ENCODE assay signal across 10 cellular contexts in the genomic region with DNA sequence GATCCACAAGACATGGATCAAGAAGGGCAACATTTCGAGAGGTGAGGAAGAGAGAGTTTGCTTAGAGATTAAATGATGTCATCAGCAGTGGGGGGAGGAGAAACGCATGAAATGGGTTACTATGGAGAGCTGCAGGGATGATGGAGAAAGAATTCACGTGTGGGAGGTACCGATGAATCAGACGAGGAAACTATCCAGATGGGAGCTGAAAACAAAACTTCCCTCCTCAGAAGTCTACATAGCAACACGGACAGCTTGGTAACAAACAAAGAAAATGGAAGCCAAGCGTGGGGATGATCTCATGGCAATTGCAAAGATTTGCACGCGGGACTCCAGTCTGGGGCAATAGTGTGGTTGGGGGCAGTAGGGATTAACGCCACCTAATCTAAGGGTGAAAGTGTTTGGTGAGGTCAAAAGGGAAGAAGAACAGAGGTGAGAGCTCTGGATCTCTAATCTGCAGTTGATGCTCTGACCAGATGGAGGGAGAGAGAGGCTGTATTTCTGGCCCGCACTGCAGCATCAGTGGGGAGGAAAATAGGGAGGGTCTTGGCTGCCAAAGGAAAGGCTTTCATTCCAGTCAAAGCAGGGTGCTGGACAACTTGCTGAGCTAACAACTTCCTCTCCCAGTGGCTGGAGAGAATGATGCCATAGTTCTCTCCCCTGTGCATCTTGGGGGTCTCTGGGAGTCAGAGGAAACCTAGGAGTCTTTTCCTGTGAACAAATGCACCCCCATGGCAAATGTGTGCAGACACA. TPM values are rescaled to one million over a fixed set of nuclear protein-coding genes. Genes with fewer than 3 reads are reported as not detected.
DNase-seq lines count a peak whose midpoint lies in the region; ATAC-seq and TF ChIP-seq lines count a peak whose summit lies in the region.
"Had no signal": no experiment of that assay in that cellular context is flagged by ENCODE, and none has a peak within 500 bp of the region (broad histone marks: within the 10 kb centered on the region; RNA-seq: fewer than 3 reads in every experiment).

No MANE protein-coding gene starts in this region.

- H3K9ac ChIP-seq in IMR-90 (ENCODE audit: low read depth, low read length): no peak overlapping the region
- H3K9ac ChIP-seq: BLaER1 treated with 17β-estradiol and CSF1 and Interleukin-3, amounts not matched to agents 10 nM and 100 nM had no signal

- peak overlapping the region; percentile 68 for H3K4ac ChIP-seq in IMR-90 (ENCODE audit: low read depth, low read length)

- peaks cover 67% of the 10 kb centered on the region for H3K4me1 Mint-ChIP-seq in dendritic cell treated with granulocyte-macrophage colony-stimulating factor and Interleukin-4, amounts not matched to agents 40 ng/mL and 50 ng/mL, for 4 days (ENCODE audit: low read depth)
- peaks cover 5% of the 10 kb centered on the region for H3K4me1 Mint-ChIP-seq in mesothelial cell of epicardium

- H3K23ac ChIP-seq in IMR-90 (ENCODE audit: low read depth, low read length): no peak overlapping the region

- H3K79me2 ChIP-seq in ACC112 (ENCODE audit: control insufficient read depth, insufficient read depth, low read length, unreplicated experiment): no peaks in the 10 kb centered on the region

- H3K4me1 ChIP-seq in ACC112 (ENCODE audit: control insufficient read depth, insufficient read depth, low read length, unreplicated experiment) (peaks cover 22% of the 10 kb centered on the region), IMR-90 (ENCODE audit: control insufficient read depth, insufficient read depth, low read length) (peaks cover 17% of the 10 kb centered on the region)
- H3K4me1 ChIP-seq: BLaER1 treated with 17β-estradiol and CSF1 and Interleukin-3, amounts not matched to agents 10 nM and 100 nM had no signal

- H2BK5ac ChIP-seq in IMR-90 (ENCODE audit: low read depth, low read length, poor library complexity, severe bottlenecking): peak overlapping the region; percentile 9

- no TSS peak for BruUV-seq in IMR-90 (replicated peaks; lab: Mats Ljungman, UMichigan)

- no peak for TF ChIP-seq POLR2A in IMR-90 (IDR thresholded peaks at IDR 0.05; ENCODE audit: low read depth, low read length)

- H3K4me2 ChIP-seq in IMR-90 (ENCODE audit: low read depth, low read length): peak overlapping the region; percentile 37; the same call in 1 of the 2 replicates

- H3K4me3 ChIP-seq in ACC112 (ENCODE audit: low read depth, low read length): peak overlapping the region; percentile 54; the same call in 1 of the 2 replicates
- no peak overlapping the region for H3K4me3 ChIP-seq in IMR-90 (ENCODE audit: insufficient read depth, low read depth, low read length)
- H3K4me3 ChIP-seq: BLaER1 treated with 17β-estradiol and CSF1 and Interleukin-3, amounts not matched to agents 10 nM and 100 nM had no signal

- H2AK5ac ChIP-seq in IMR-90 (ENCODE audit: low read depth, low read length): peak overlapping the region; percentile 46; the same call in 1 of the 2 replicates

- H2BK20ac ChIP-seq in IMR-90 (ENCODE audit: low read depth, low read length): peak overlapping the region; percentile 58

- POLR2A ChIA-PET in IMR-90 (lab: Charles Lee; ENCODE audit: unreplicated experiment): interaction anchor here (0.5 kb wide), 1 partner anchor 155 kb away, joined by 4 read pairs; no protein-coding TSS in a partner anchor

- H2BK15ac ChIP-seq in IMR-90 (ENCODE audit: low read depth, low read length): 0 out of 3 replicates have a peak overlapping the region, but pooled peaks have one; percentile 59

- H3K36me3 Mint-ChIP-seq in dendritic cell treated with granulocyte-macrophage colony-stimulating factor and Interleukin-4, amounts not matched to agents 40 ng/mL and 50 ng/mL, for 4 days (ENCODE audit: low read depth): peaks cover 31% of the 10 kb centered on the region
- no peaks in the 10 kb centered on the region for H3K36me3 Mint-ChIP-seq in mesothelial cell of epicardium

- peaks cover 13% of the 10 kb centered on the region; the same call in 1 of the 2 replicates for H3K9me1 ChIP-seq in IMR-90 (ENCODE audit: insufficient read depth, low read length)

- TF ChIP-seq RAD21 in IMR-90 (IDR thresholded peaks at IDR 0.05; ENCODE audit: low read length): no peak

- 60% methylated on average over 4 of the region's 11 CpGs; no CpG with 5 or more reads in 1 of the 2 experiments for WGBS in IMR-90 (ENCODE audit: extremely low coverage in 2 of 2, insufficient read length in 1 of 2), 2 experiments

- H2AK9ac ChIP-seq in IMR-90 (replicated peaks; ENCODE audit: low read depth, low read length, poor library complexity): peak overlapping the region; percentile 42

- no peaks in the 10 kb centered on the region for H4K20me1 ChIP-seq in IMR-90 (ENCODE audit: insufficient read depth, low read length)

- H3K9me3 ChIP-seq in IMR-90 (ENCODE audit: control insufficient read depth, insufficient read depth, low read length): no peaks in the 10 kb centered on the region
- H3K9me3 ChIP-seq: BLaER1 treated with 17β-estradiol and CSF1 and Interleukin-3, amounts not matched to agents 10 nM and 100 nM had no signal

- H3K27me3 ChIP-seq in ACC112 (ENCODE audit: insufficient read depth, low read length) (no peaks in the 10 kb centered on the region), IMR-90 (ENCODE audit: control insufficient read depth, insufficient read depth, low read length) (no peaks in the 10 kb centered on the region)

- peak overlapping the region; percentile 81 for H2BK120ac ChIP-seq in IMR-90 (ENCODE audit: low read depth, low read length)

- CTCF ChIA-PET in IMR-90 (lab: Yijun Ruan, JAX): no interaction called here

- H4K5ac ChIP-seq in IMR-90 (ENCODE audit: low read depth, low read length): no peak overlapping the region

- H3K79me1 ChIP-seq in IMR-90 (ENCODE audit: low read depth in 1 of 2, low read length in 2 of 2): no peaks in the 10 kb centered on the region

- H3K27ac ChIP-seq in ACC112 (ENCODE audit: low read depth, low read length) (peak overlapping the region; percentile 68), IMR-90 (ENCODE audit: insufficient read depth, low read length) (no peak overlapping the region; the same call in 1 of the 2 replicates)
- H3K27ac ChIP-seq: BLaER1 treated with 17β-estradiol and CSF1 and Interleukin-3, amounts not matched to agents 10 nM and 100 nM had no signal

- peak overlapping the region in 1 of 2 experiments; percentile 61; a peak in 2 of 4 replicates for H4K8ac ChIP-seq in IMR-90 (ENCODE audit: low read depth in 2 of 2, low read length in 2 of 2)

- H3K14ac ChIP-seq in IMR-90 (replicated peaks; ENCODE audit: low read depth, low read length): peak overlapping the region; percentile 88

- H3K36me3 ChIP-seq in ACC112 (ENCODE audit: insufficient read depth, low read length) (no peaks in the 10 kb centered on the region), IMR-90 (ENCODE audit: control insufficient read depth, insufficient read depth, low read length) (no peaks in the 10 kb centered on the region)
- H3K36me3 ChIP-seq: BLaER1 treated with 17β-estradiol and CSF1 and Interleukin-3, amounts not matched to agents 10 nM and 100 nM had no signal

- intact Hi-C loops in IMR-90 (cut with micrococcal nuclease): loop anchor here (2.0 kb wide), 1 partner anchor 20 kb away; no protein-coding TSS in a partner anchor
- intact Hi-C loops in dendritic cell treated with granulocyte-macrophage colony-stimulating factor and Interleukin-4, amounts not matched to agents 40 ng/mL and 50 ng/mL, for 4 days (cut with micrococcal nuclease): no loop called here

- ATAC-seq in IMR-90 (ENCODE audit: low read depth): peak; percentile 71
- ATAC-seq in HG03442 (IDR thresholded peaks at IDR 0.05; ENCODE audit: unreplicated experiment): no peak
- ATAC-seq in HG03520 (IDR thresholded peaks at IDR 0.05; ENCODE audit: unreplicated experiment): no peak

- H3K27me3 Mint-ChIP-seq in dendritic cell treated with granulocyte-macrophage colony-stimulating factor and Interleukin-4, amounts not matched to agents 40 ng/mL and 50 ng/mL, for 4 days: peaks cover 24% of the 10 kb centered on the region
- H3K27me3 Mint-ChIP-seq in mesothelial cell of epicardium (ENCODE audit: low read depth): peaks cover 22% of the 10 kb centered on the region

- no peaks in the 10 kb centered on the region for H3K9me3 Mint-ChIP-seq in dendritic cell treated with granulocyte-macrophage colony-stimulating factor and Interleukin-4, amounts not matched to agents 40 ng/mL and 50 ng/mL, for 4 days
- H3K9me3 Mint-ChIP-seq in mesothelial cell of epicardium: no peaks in the 10 kb centered on the region

- H3K56ac ChIP-seq in IMR-90 (ENCODE audit: extremely low read depth, insufficient read depth, low read length): no peak overlapping the region

- no peak overlapping the region for H3K4me3 Mint-ChIP-seq in dendritic cell treated with granulocyte-macrophage colony-stimulating factor and Interleukin-4, amounts not matched to agents 40 ng/mL and 50 ng/mL, for 4 days
- H3K4me3 Mint-ChIP-seq in mesothelial cell of epicardium: no peak overlapping the region

- H2AFZ ChIP-seq in ACC112 (ENCODE audit: low read length, unreplicated experiment): peak overlapping the region; percentile 60
- peak overlapping the region; percentile 58 for H2AFZ ChIP-seq in IMR-90 (replicated peaks; ENCODE audit: low read length, poor library complexity)

- DNase-seq in IMR-90 (peak; percentile 97), mesothelial cell of epicardium (ENCODE audit: low spot score in 2 of 2, unreplicated experiment in 2 of 2) (no peak), HuH-7.5 (ENCODE audit: low spot score) (no peak), SIG-M5 (lab: John Stamatoyannopoulos, UW) (no peak)

- in situ Hi-C loops in IMR-90 (cut with MboI; ENCODE audit: low sequenced_read_pairs): no loop called here

- dilution Hi-C loops in IMR-90 (cut with HindIII; ENCODE audit: low sequenced_read_pairs, unreplicated experiment): no loop called here

- H3K27ac Mint-ChIP-seq in dendritic cell treated with granulocyte-macrophage colony-stimulating factor and Interleukin-4, amounts not matched to agents 40 ng/mL and 50 ng/mL, for 4 days: peak overlapping the region; percentile 63
- H3K27ac Mint-ChIP-seq in mesothelial cell of epicardium: peak overlapping the region; percentile 4

- H4K91ac ChIP-seq in IMR-90 (ENCODE audit: insufficient read depth, low read depth, low read length): peak overlapping the region; percentile 47

- TF ChIP-seq CTCF in IMR-90 (conservative IDR thresholded peaks at IDR 0.05; ENCODE audit: low read depth, low read length): no peak
- no peak for TF ChIP-seq CTCF in mesothelial cell of epicardium (IDR thresholded peaks at IDR 0.05; ENCODE audit: unreplicated experiment)

- peak overlapping the region; percentile 13; the same call in 1 of the 2 replicates for H3K18ac ChIP-seq in IMR-90 (ENCODE audit: low read depth, low read length)

TF ChIP-seq in IMR-90, 13 proteins besides CTCF, POLR2A, EP300 and RAD21 (continues in another document):
- TF ChIP-seq MAZ (IDR thresholded peaks at IDR 0.05; ENCODE audit: borderline replicate concordance, low read depth, low read length): no peak

RNA-seq across cellular contexts. Expression of a gene that starts 43.4 kb away (rescaled TPM):
- total RNA-seq in IMR-90 (2012; rRNA removed): 3.2 and 3.9 TPM in 2 replicates
- 1.2 TPM in 2 replicates for polyA plus RNA-seq in IMR-90 (2012; rRNA removed)
- 0.17 and 0.21 TPM in 2 replicates for polyA plus RNA-seq in IMR-90 (2012; cell fraction: cytosol; rRNA removed)
- 0.42 and 1.2 TPM in 2 replicates for polyA plus RNA-seq in IMR-90 (2012; cell fraction: nucleus; rRNA removed; ENCODE audit: low replicate concordance)
- 1.1 to 2.8 TPM (median 1.9 TPM) in 3 replicates for total RNA-seq in mesothelial cell of epicardium
- total RNA-seq: endothelial cell of umbilical vein had no signal
